In the genomic region with DNA sequence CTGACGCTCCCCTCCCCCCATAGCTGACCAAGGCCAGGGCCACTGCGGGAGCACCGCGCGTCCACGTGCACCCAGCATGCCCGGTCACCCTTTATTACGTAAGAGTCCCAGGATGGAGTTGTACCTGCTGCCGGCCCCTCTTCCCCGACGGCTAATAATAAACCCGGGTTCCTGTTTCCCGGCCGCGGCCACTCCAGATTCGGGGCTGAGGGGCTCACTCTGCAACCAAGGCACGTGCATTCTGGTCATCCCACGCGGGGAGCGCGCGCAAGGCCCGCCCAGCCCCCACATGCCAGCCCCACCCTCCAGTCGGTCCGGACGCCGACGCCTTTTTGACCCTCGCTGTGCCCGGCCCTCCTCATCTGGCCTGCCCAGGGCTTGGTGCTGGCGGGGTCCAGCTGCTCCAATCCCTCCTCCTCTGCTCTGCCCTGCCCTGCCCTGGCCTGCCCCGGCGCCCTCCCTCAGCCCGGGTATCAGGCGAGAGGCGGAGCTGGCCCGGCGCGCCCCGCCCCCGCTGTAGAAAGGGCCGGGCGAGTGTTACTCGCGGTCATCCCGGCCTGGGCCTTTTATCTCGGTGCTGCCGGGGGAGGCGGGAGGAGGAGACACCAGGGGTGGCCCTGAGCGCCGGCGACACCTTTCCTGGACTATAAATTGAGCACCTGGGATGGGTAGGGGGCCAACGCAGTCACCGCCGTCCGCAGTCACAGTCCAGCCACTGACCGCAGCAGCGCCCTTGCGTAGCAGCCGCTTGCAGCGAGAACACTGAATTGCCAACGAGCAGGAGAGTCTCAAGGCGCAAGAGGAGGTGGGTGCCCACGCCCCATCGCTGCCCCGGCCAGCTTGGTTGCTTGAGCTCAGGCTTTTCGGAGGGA, we compare ENCODE assay signal across 1 cellular context.
TF ChIP-seq lines count a peak whose summit lies in the region.

No MANE protein-coding gene starts in this region.

TF ChIP-seq in K562, 482 proteins besides CTCF, POLR2A, EP300 and RAD21 (continues in another document):
- TF ChIP-seq MGA (IDR thresholded peaks at IDR 0.05) (peak; percentile 94), NFYB (IDR thresholded peaks at IDR 0.05; ENCODE audit: extremely low read depth, insufficient read length) (no peak), HLTF (IDR thresholded peaks at IDR 0.05) (no peak), BRF2 (IDR thresholded peaks at IDR 0.05; ENCODE audit: borderline replicate concordance, insufficient read depth, insufficient read length) (no peak), HNRNPK (IDR thresholded peaks at IDR 0.05; ENCODE audit: low read depth, low read length, poor library complexity, severe bottlenecking) (no peak), ETV5 (CRISPR knock-in tag; IDR thresholded peaks at IDR 0.05; ENCODE audit: low read depth) (no peak), RFX7 (CRISPR knock-in tag; IDR thresholded peaks at IDR 0.05) (no peak), CHD1 (IDR thresholded peaks at IDR 0.05; ENCODE audit: low read length) (no peak), KLF6 (CRISPR knock-in tag; IDR thresholded peaks at IDR 0.05; ENCODE audit: borderline replicate concordance) (no peak), MED1 (CRISPR knock-in tag; IDR thresholded peaks at IDR 0.05; ENCODE audit: borderline replicate concordance) (0 out of 2 replicates have a peak, but pooled peaks have one; percentile 47), NR0B1 (IDR thresholded peaks at IDR 0.05; ENCODE audit: partially characterized antibody) (no peak), ZNF24 (IDR thresholded peaks at IDR 0.05) (peak; percentile 33; the same call in 1 of the 2 replicates), GATAD2B (IDR thresholded peaks at IDR 0.05; ENCODE audit: borderline replicate concordance) (no peak; the same call in 1 of the 2 replicates), MTA1 (IDR thresholded peaks at IDR 0.05; ENCODE audit: borderline replicate concordance) (no peak), TCFL5 (CRISPR knock-in tag; conservative IDR thresholded peaks at IDR 0.05) (no peak), GTF2F1 (IDR thresholded peaks at IDR 0.05; ENCODE audit: low read depth, low read length) (no peak; the same call in 1 of the 2 replicates), SMAD1 (IDR thresholded peaks at IDR 0.05; ENCODE audit: low read depth, low read length, partially characterized antibody) (peak; percentile 66), ZNF436 (CRISPR knock-in tag; IDR thresholded peaks at IDR 0.05) (no peak), TAF15 (IDR thresholded peaks at IDR 0.05; ENCODE audit: low read depth, low read length) (no peak), KAT8 (IDR thresholded peaks at IDR 0.05; ENCODE audit: low read depth) (no peak), ZNF583 (CRISPR knock-in tag; IDR thresholded peaks at IDR 0.05) (no peak), XRCC5 (IDR thresholded peaks at IDR 0.05; ENCODE audit: low read depth, low read length) (no peak), NUFIP1 (IDR thresholded peaks at IDR 0.05; ENCODE audit: partially characterized antibody) (no peak), ZNF77 (CRISPR knock-in tag; IDR thresholded peaks at IDR 0.05) (no peak), CREM (IDR thresholded peaks at IDR 0.05; ENCODE audit: low read depth) (peak; percentile 59)
- TF ChIP-seq, protein P1, sequence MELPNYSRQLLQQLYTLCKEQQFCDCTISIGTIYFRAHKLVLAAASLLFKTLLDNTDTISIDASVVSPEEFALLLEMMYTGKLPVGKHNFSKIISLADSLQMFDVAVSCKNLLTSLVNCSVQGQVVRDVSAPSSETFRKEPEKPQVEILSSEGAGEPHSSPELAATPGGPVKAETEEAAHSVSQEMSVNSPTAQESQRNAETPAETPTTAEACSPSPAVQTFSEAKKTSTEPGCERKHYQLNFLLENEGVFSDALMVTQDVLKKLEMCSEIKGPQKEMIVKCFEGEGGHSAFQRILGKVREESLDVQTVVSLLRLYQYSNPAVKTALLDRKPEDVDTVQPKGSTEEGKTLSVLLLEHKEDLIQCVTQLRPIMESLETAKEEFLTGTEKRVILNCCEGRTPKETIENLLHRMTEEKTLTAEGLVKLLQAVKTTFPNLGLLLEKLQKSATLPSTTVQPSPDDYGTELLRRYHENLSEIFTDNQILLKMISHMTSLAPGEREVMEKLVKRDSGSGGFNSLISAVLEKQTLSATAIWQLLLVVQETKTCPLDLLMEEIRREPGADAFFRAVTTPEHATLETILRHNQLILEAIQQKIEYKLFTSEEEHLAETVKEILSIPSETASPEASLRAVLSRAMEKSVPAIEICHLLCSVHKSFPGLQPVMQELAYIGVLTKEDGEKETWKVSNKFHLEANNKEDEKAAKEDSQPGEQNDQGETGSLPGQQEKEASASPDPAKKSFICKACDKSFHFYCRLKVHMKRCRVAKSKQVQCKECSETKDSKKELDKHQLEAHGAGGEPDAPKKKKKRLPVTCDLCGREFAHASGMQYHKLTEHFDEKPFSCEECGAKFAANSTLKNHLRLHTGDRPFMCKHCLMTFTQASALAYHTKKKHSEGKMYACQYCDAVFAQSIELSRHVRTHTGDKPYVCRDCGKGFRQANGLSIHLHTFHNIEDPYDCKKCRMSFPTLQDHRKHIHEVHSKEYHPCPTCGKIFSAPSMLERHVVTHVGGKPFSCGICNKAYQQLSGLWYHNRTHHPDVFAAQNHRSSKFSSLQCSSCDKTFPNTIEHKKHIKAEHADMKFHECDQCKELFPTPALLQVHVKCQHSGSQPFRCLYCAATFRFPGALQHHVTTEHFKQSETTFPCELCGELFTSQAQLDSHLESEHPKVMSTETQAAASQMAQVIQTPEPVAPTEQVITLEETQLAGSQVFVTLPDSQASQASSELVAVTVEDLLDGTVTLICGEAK (IDR thresholded peaks at IDR 0.05), result no peak
- TF ChIP-seq, protein P1 (CRISPR knock-in tag; IDR thresholded peaks at IDR 0.05), result peak; percentile 48; the same call in 1 of the 2 replicates
- TF ChIP-seq, protein P2, sequence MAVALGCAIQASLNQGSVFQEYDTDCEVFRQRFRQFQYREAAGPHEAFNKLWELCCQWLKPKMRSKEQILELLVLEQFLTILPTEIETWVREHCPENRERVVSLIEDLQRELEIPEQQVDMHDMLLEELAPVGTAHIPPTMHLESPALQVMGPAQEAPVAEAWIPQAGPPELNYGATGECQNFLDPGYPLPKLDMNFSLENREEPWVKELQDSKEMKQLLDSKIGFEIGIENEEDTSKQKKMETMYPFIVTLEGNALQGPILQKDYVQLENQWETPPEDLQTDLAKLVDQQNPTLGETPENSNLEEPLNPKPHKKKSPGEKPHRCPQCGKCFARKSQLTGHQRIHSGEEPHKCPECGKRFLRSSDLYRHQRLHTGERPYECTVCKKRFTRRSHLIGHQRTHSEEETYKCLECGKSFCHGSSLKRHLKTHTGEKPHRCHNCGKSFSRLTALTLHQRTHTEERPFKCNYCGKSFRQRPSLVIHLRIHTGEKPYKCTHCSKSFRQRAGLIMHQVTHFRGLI (CRISPR knock-in tag; IDR thresholded peaks at IDR 0.05), result no peak
